Comparison of ENCODE assay signal across 8 cellular contexts in genomic region chr5:891837-892389, GRCh38. TPM values are rescaled to one million over a fixed set of nuclear protein-coding genes. Genes with fewer than 3 reads are reported as not detected.
DNase-seq lines count a peak whose midpoint lies in the region; ATAC-seq and TF ChIP-seq lines count a peak whose summit lies in the region.

No MANE protein-coding gene starts in this region.

- H3K9ac ChIP-seq in ES-I3 (ENCODE audit: low read depth, low read length) (peak overlapping the region; percentile 74), endodermal cell (ENCODE audit: extremely low read depth, low read length, poor library complexity, severe bottlenecking) (peak overlapping the region; percentile 74), mucosa of stomach (ENCODE audit: low read length) (peak overlapping the region; percentile 86)

- DNase-seq in RPMI7951 (ENCODE audit: low read depth) = peak; percentile 16
- peak; percentile 58 for DNase-seq in endodermal cell
- DNase-seq in aorta = peak in 1 of 2 donors; percentile 75
- no peak for DNase-seq in cerebellum (ENCODE audit: low spot score)
- no peak for DNase-seq in NCI-H1048 (lab: John Stamatoyannopoulos, UW)

- no peaks in the 10 kb centered on the region for H3K27me3 ChIP-seq in endodermal cell (ENCODE audit: control insufficient read depth, insufficient read depth, low read length, poor library complexity, severe bottlenecking)
- H3K27me3 ChIP-seq in mucosa of stomach (ENCODE audit: control insufficient read depth, insufficient read depth, low read length) = no peaks in the 10 kb centered on the region
- no peaks in the 10 kb centered on the region for H3K27me3 ChIP-seq in aorta (ENCODE audit: control insufficient read depth in 1 of 2, insufficient read depth in 2 of 2, low read length in 1 of 2)

- H3K36me3 ChIP-seq in ES-I3 (ENCODE audit: insufficient read depth, low read length) = peaks cover 44% of the 10 kb centered on the region
- H3K36me3 ChIP-seq in HEK293 (ENCODE audit: control insufficient read depth in 2 of 2, insufficient read depth in 1 of 2, low read length in 2 of 2) = peaks cover 53 to 81% of the 10 kb centered on the region in 2 experiments
- H3K36me3 ChIP-seq in endodermal cell (ENCODE audit: control insufficient read depth, insufficient read depth, low read length) = peaks cover 66% of the 10 kb centered on the region
- H3K36me3 ChIP-seq in mucosa of stomach (ENCODE audit: control insufficient read depth, insufficient read depth, low read length) = no peaks in the 10 kb centered on the region
- H3K36me3 ChIP-seq in aorta (ENCODE audit: control insufficient read depth in 1 of 2, insufficient read depth in 2 of 2, low read length in 1 of 2) = no peaks in the 10 kb centered on the region

- H3K27ac Mint-ChIP-seq in endodermal cell = peak overlapping the region; percentile 96

- POLR2A ChIA-PET in HEK293 (lab: Yijun Ruan, JAX) = interaction anchor here (0.9 to 1.7 kb wide), 7 partner anchors 9 to 621 kb away, joined by 3 to 5 read pairs (median 5); partner anchors contain the start of genes PDCD6 and TPPP

- peaks cover 63% of the 10 kb centered on the region for H3K36me3 Mint-ChIP-seq in endodermal cell (ENCODE audit: low read depth)

- intact Hi-C loops in aorta (cut with DNase I) = loop anchor here in 1 of 2 donors (5.0 to 10.0 kb wide), 3 partner anchors 280 to 453 kb away; partner anchors contain the start of genes CEP72, CLPTM1L and EXOC3

- peak overlapping the region; percentile 91 for H3K4me3 Mint-ChIP-seq in endodermal cell

- TF ChIP-seq CTCF in HEK293 (tag by site-specific recombination; IDR thresholded peaks at IDR 0.05) = no peak
- TF ChIP-seq CTCF in endodermal cell (conservative IDR thresholded peaks at IDR 0.05) = no peak

- H3K4me3 ChIP-seq in HEK293 (ENCODE audit: low read depth, low read length) (peak overlapping the region; percentile 90), endodermal cell (ENCODE audit: low read length) (peak overlapping the region; percentile 93), mucosa of stomach (ENCODE audit: low read length) (peak overlapping the region; percentile 66), aorta (ENCODE audit: low read length in 2 of 2) (peak overlapping the region; percentile 55 to 63)

- CTCF ChIA-PET in HEK293 (lab: Yijun Ruan, JAX) = interaction anchor here (1.0 to 3.5 kb wide), 3 partner anchors 10 to 22 kb away, joined by 3 to 18 read pairs (median 11); no protein-coding TSS in a partner anchor

- no peaks in the 10 kb centered on the region for H3K9me3 Mint-ChIP-seq in endodermal cell

- H3K27me3 Mint-ChIP-seq in endodermal cell (ENCODE audit: insufficient read depth) = no peaks in the 10 kb centered on the region

- H3K9me3 ChIP-seq in ES-I3 (ENCODE audit: control insufficient read depth, insufficient read depth, low read length) = no peaks in the 10 kb centered on the region
- no peaks in the 10 kb centered on the region for H3K9me3 ChIP-seq in HEK293 (ENCODE audit: control insufficient read depth, insufficient read depth, low read depth, low read length)
- H3K9me3 ChIP-seq in endodermal cell (ENCODE audit: control insufficient read depth, low read length) = no peaks in the 10 kb centered on the region
- no peaks in the 10 kb centered on the region for H3K9me3 ChIP-seq in mucosa of stomach (ENCODE audit: control insufficient read depth, low read length)
- no peaks in the 10 kb centered on the region for H3K9me3 ChIP-seq in aorta (ENCODE audit: control insufficient read depth, low read length)

- H3K27ac ChIP-seq in HEK293 (ENCODE audit: extremely low read depth, low read depth, low read length) (peak overlapping the region; percentile 86), endodermal cell (ENCODE audit: low read depth, low read length) (peak overlapping the region; percentile 84), aorta (ENCODE audit: low read depth in 1 of 2, low read length in 2 of 2) (peak overlapping the region in 1 of 2 donors; percentile 41)

- H3K4me1 ChIP-seq in ES-I3 (ENCODE audit: insufficient read depth, low read length) = 0 out of 2 replicates have a peak, but pooled peaks cover 8% of the 10 kb centered on the region
- H3K4me1 ChIP-seq in HEK293 (ENCODE audit: control insufficient read depth, insufficient read depth, low read length) = peaks cover 7% of the 10 kb centered on the region; the same call in 1 of the 2 replicates
- peaks cover 4% of the 10 kb centered on the region for H3K4me1 ChIP-seq in endodermal cell (ENCODE audit: control insufficient read depth, insufficient read depth, low read length)
- H3K4me1 ChIP-seq in mucosa of stomach (ENCODE audit: control insufficient read depth, insufficient read depth, low read length) = peaks cover 12% of the 10 kb centered on the region
- no peaks in the 10 kb centered on the region for H3K4me1 ChIP-seq in aorta (ENCODE audit: control insufficient read depth in 1 of 2, insufficient read depth in 2 of 2, low read length in 2 of 2)

- peaks cover 14% of the 10 kb centered on the region for H3K4me1 Mint-ChIP-seq in endodermal cell

- 8 to 9% methylated on average over 9 to 25 of the region's 25 CpGs for WGBS in endodermal cell (ENCODE audit: insufficient coverage in 1 of 2, insufficient read length in 1 of 2), 2 experiments
- 12 to 13% methylated on average over 24 to 25 of the region's 25 CpGs for WGBS in aorta, 2 donors

- ATAC-seq in aorta (ENCODE audit: low FRiP score) = peak; percentile 27

TF ChIP-seq in HEK293, 187 proteins besides CTCF, POLR2A, EP300 and RAD21 (continues in another document):
- TF ChIP-seq ZFHX2 (tag by site-specific recombination; conservative IDR thresholded peaks at IDR 0.05) = 0 out of 2 replicates have a peak, but pooled peaks have one; percentile 4
- TF ChIP-seq OSR2 (tag by site-specific recombination; IDR thresholded peaks at IDR 0.05) = no peak
- TF ChIP-seq ZNF600 (tag by site-specific recombination; IDR thresholded peaks at IDR 0.05) = peak; percentile 16; the same call in 1 of the 2 replicates
- no peak for TF ChIP-seq ZNF514 (tag by site-specific recombination; IDR thresholded peaks at IDR 0.05)
- TF ChIP-seq ZNF239 (tag by site-specific recombination; IDR thresholded peaks at IDR 0.05) = no peak
- no peak for TF ChIP-seq ZNF529 (tag by site-specific recombination; IDR thresholded peaks at IDR 0.05; ENCODE audit: insufficient replicate concordance)
- TF ChIP-seq ZBTB11 (tag by site-specific recombination; conservative IDR thresholded peaks at IDR 0.05; ENCODE audit: low read depth) = no peak
- TF ChIP-seq PRDM6 (tag by site-specific recombination; IDR thresholded peaks at IDR 0.05) = no peak
- 0 out of 2 replicates have a peak, but pooled peaks have one; percentile 16 for TF ChIP-seq ZXDB (tag by site-specific recombination; IDR thresholded peaks at IDR 0.05)
- no peak for TF ChIP-seq KLF1 (tag by site-specific recombination; IDR thresholded peaks at IDR 0.05)

RNA-seq across cellular contexts. Expression of gene BRD9, which starts 0.7 kb away (rescaled TPM):
- 24.0 and 27.9 TPM in 2 replicates for total RNA-seq in RPMI7951 (2014; rRNA removed; shearing (Covaris generic))
- total RNA-seq in endodermal cell (10 to 100 TPM; 58.2 to 67.9 TPM), aorta (10 to 100 TPM; 38.2 to 39.7 TPM), cerebellum (44.2 TPM)
- polyA plus RNA-seq in endodermal cell (2013, experiment 1 of 2) = 48.1 TPM
- 43.1 TPM for polyA plus RNA-seq in endodermal cell (2013, experiment 2 of 2)
- polyA plus RNA-seq in aorta = 10 to 100 TPM; 12.5 to 36.4 TPM

RNA-seq across cellular contexts. Expression of gene TRIP13, which starts 0.8 kb away (rescaled TPM):
- total RNA-seq in RPMI7951 (2014; rRNA removed; shearing (Covaris generic)) = 65.0 and 80.4 TPM in 2 replicates
- 10 to 100 TPM; 21.9 to 32.4 TPM for total RNA-seq in endodermal cell
- 31.7 TPM for polyA plus RNA-seq in endodermal cell (2013, experiment 1 of 2)
- 31.8 TPM for polyA plus RNA-seq in endodermal cell (2013, experiment 2 of 2)
- 1 to 10 TPM in 1 of 2 donors, under 1 TPM in 1; 0.84 to 1.3 TPM for total RNA-seq in aorta
- polyA plus RNA-seq in aorta = 1 to 10 TPM in 1 of 2 donors, under 1 TPM in 1; 0.28 to 1.3 TPM
- 7.0 TPM for total RNA-seq in cerebellum

RNA-seq across cellular contexts. Expression of gene ZDHHC11, which starts 41.1 kb away (rescaled TPM):
- 0.12 and 0.29 TPM in 2 replicates for total RNA-seq in RPMI7951 (2014; rRNA removed; shearing (Covaris generic))
- total RNA-seq in endodermal cell (10 to 100 TPM; 10.6 to 28.9 TPM), aorta (10 to 100 TPM in 1 of 2 donors, 1 to 10 TPM in 1; 9.4 to 26.0 TPM), cerebellum (11.6 TPM)
- 8.4 TPM for polyA plus RNA-seq in endodermal cell (2013, experiment 1 of 2)
- 10.4 TPM for polyA plus RNA-seq in endodermal cell (2013, experiment 2 of 2)
- 1 to 10 TPM; 1.5 to 3.1 TPM for polyA plus RNA-seq in aorta

Comparison
In these comparisons a context has a peak if more than half of its experiments do, and no peak if none do; other contexts are left out.
1. DNase-seq: peak in RPMI7951 (single experiment) and endodermal cell (single experiment); none in cerebellum (single experiment) and NCI-H1048 (single experiment).
2. Peak in every context shown above with its lines, with median percentiles within 50 percentile points of each other: H3K9ac ChIP-seq and H3K4me3 ChIP-seq.